8 cellular contexts compared by ENCODE assay signal in the genomic region with DNA sequence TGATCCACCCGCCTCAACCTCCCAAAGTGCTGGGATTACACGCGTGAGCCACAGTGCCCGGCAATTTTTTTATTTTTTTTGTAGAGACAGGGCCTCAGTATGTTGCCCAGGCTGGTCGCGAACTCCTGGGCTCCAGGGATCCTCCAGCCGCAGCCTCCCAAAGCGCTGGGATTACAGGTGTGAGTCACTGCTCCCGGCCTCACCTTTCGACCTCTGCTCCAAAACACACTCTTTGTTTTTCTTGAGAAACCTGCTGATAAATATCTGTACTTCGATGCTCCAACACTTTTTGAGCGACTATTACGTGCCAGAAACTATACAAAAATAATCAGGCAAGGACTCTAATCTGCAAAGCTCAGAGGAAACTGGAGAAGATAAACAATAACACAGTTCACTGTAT. TPM values are rescaled to one million over a fixed set of nuclear protein-coding genes. Genes with fewer than 3 reads are reported as not detected.
DNase-seq lines count a peak whose midpoint lies in the region; ATAC-seq, FAIRE-seq and TF ChIP-seq lines count a peak whose summit lies in the region.

No MANE protein-coding gene starts in this region.

- H3K4me3 Mint-ChIP-seq in activated T-cell treated with anti-CD3 and anti-CD28 coated beads, Interleukin-2, amount 50 U/mL, for 24 hours: peak overlapping the region; percentile 99
- H3K4me3 Mint-ChIP-seq in activated CD8-positive, alpha-beta T cell treated with anti-CD3 and anti-CD28 coated beads, Interleukin-2, amount 10 ng/mL, durations not matched to agents 7 days and 5 days: peak overlapping the region; percentile 98

- H3K27ac ChIP-seq in keratinocyte (ENCODE audit: control insufficient read depth, insufficient read depth, low read length) (peak overlapping the region; percentile 98), subcutaneous abdominal adipose tissue (ENCODE audit: low read depth, low read length) (no peak overlapping the region)

- H3K9me3 Mint-ChIP-seq in activated T-cell treated with anti-CD3 and anti-CD28 coated beads, Interleukin-2, amount 50 U/mL, for 24 hours: no peaks in the 10 kb centered on the region
- H3K9me3 Mint-ChIP-seq in activated CD8-positive, alpha-beta T cell treated with anti-CD3 and anti-CD28 coated beads, Interleukin-2, amount 10 ng/mL, durations not matched to agents 7 days and 5 days (ENCODE audit: insufficient read depth): no peaks in the 10 kb centered on the region

- peaks cover 5% of the 10 kb centered on the region in 2 experiments for H3K36me3 ChIP-seq in keratinocyte (ENCODE audit: control insufficient read depth in 2 of 2, extremely low read depth in 1 of 2, insufficient read depth in 2 of 2, low read length in 2 of 2)
- H3K36me3 ChIP-seq in subcutaneous abdominal adipose tissue (ENCODE audit: control insufficient read depth in 5 of 5, insufficient read depth in 5 of 5, low read length in 5 of 5): peaks cover 7 to 29% (median 18%) of the 10 kb centered on the region in 5 donors

- H3K27me3 ChIP-seq in keratinocyte (ENCODE audit: control insufficient read depth, extremely low read depth, insufficient read depth, low read length): no peaks in the 10 kb centered on the region
- no peaks in the 10 kb centered on the region for H3K27me3 ChIP-seq in subcutaneous abdominal adipose tissue (ENCODE audit: control insufficient read depth in 5 of 5, insufficient read depth in 4 of 5, low read length in 5 of 5)

- CTCF ChIA-PET in activated CD8-positive, alpha-beta T cell treated with anti-CD3 and anti-CD28 coated beads, Interleukin-2, amount 10 ng/mL, durations not matched to agents 7 days and 5 days (lab: Charles Lee): interaction anchor here (2.6 to 4.7 kb wide), 2 partner anchors 11 to 12 kb away, joined by 9 to 25 read pairs; a partner anchor contains a TSS

- H3K79me2 ChIP-seq in keratinocyte (ENCODE audit: control insufficient read depth, insufficient read depth, low read length): peaks cover 41% of the 10 kb centered on the region

- H3K4me1 ChIP-seq in keratinocyte (ENCODE audit: control insufficient read depth, extremely low read depth, insufficient read depth, low read length): peaks cover 10% of the 10 kb centered on the region
- H3K4me1 ChIP-seq in subcutaneous abdominal adipose tissue (ENCODE audit: control insufficient read depth in 5 of 5, insufficient read depth in 5 of 5, low read length in 5 of 5): peaks cover 4 to 17% (median 14%) of the 10 kb centered on the region in 5 donors

- no peaks in the 10 kb centered on the region for H3K9me1 ChIP-seq in keratinocyte (ENCODE audit: control insufficient read depth, extremely low read depth, insufficient read depth, low read length)

- H3K9ac ChIP-seq in keratinocyte (ENCODE audit: control insufficient read depth, extremely low read depth, insufficient read depth, low read length) (peak overlapping the region; percentile 100), subcutaneous abdominal adipose tissue (ENCODE audit: low read length in 5 of 5) (peak overlapping the region in 4 of 5 donors; percentile 74 to 97 (median 88))

- peak overlapping the region; percentile 91 for H3K4me2 ChIP-seq in keratinocyte (ENCODE audit: control insufficient read depth, extremely low read depth, insufficient read depth, low read depth, low read length)

- peak overlapping the region; percentile 99 for H3K27ac Mint-ChIP-seq in activated T-cell treated with anti-CD3 and anti-CD28 coated beads, Interleukin-2, amount 50 U/mL, for 24 hours
- peak overlapping the region; percentile 95 for H3K27ac Mint-ChIP-seq in activated CD8-positive, alpha-beta T cell treated with anti-CD3 and anti-CD28 coated beads, Interleukin-2, amount 10 ng/mL, durations not matched to agents 7 days and 5 days

- H3K4me1 Mint-ChIP-seq in activated T-cell treated with anti-CD3 and anti-CD28 coated beads, Interleukin-2, amount 50 U/mL, for 24 hours (ENCODE audit: low read depth): peaks cover 35% of the 10 kb centered on the region
- H3K4me1 Mint-ChIP-seq in activated CD8-positive, alpha-beta T cell treated with anti-CD3 and anti-CD28 coated beads, Interleukin-2, amount 10 ng/mL, durations not matched to agents 7 days and 5 days (ENCODE audit: low read depth): peaks cover 30% of the 10 kb centered on the region

- no peaks in the 10 kb centered on the region for H4K20me1 ChIP-seq in keratinocyte (ENCODE audit: control insufficient read depth, extremely low read depth, insufficient read depth, low read length)

- peaks cover 48% of the 10 kb centered on the region for H3K36me3 Mint-ChIP-seq in activated T-cell treated with anti-CD3 and anti-CD28 coated beads, Interleukin-2, amount 50 U/mL, for 24 hours (ENCODE audit: low read depth)
- peaks cover 20% of the 10 kb centered on the region for H3K36me3 Mint-ChIP-seq in activated CD8-positive, alpha-beta T cell treated with anti-CD3 and anti-CD28 coated beads, Interleukin-2, amount 10 ng/mL, durations not matched to agents 7 days and 5 days (ENCODE audit: low read depth)

- peak overlapping the region; percentile 78 to 91 (median 79) for H3K4me3 ChIP-seq in keratinocyte (ENCODE audit: control insufficient read depth in 2 of 3, extremely low read depth in 1 of 3, insufficient read depth in 2 of 3, low read depth in 1 of 3, low read length in 3 of 3)
- peak overlapping the region; percentile 83 to 98 (median 97) for H3K4me3 ChIP-seq in subcutaneous abdominal adipose tissue (ENCODE audit: low read depth in 1 of 5, low read length in 5 of 5)

- no peaks in the 10 kb centered on the region for H3K27me3 Mint-ChIP-seq in activated T-cell treated with anti-CD3 and anti-CD28 coated beads, Interleukin-2, amount 50 U/mL, for 24 hours
- no peaks in the 10 kb centered on the region for H3K27me3 Mint-ChIP-seq in activated CD8-positive, alpha-beta T cell treated with anti-CD3 and anti-CD28 coated beads, Interleukin-2, amount 10 ng/mL, durations not matched to agents 7 days and 5 days (ENCODE audit: low read depth)

- H3K9me3 ChIP-seq in keratinocyte (ENCODE audit: control insufficient read depth, low read depth, low read length): no peaks in the 10 kb centered on the region
- no peaks in the 10 kb centered on the region for H3K9me3 ChIP-seq in subcutaneous abdominal adipose tissue (ENCODE audit: control insufficient read depth in 5 of 5, low read length in 5 of 5)

- dilution Hi-C loops in keratinocyte (cut with MboI; ENCODE audit: extremely low pct_ligation_motif_present, low sequenced_read_pairs): no loop called here

- no peak for FAIRE-seq in keratinocyte (lab: Jason Lieb, UNC)

- no peak for ATAC-seq in activated CD8-positive, alpha-beta T cell treated with anti-CD3 and anti-CD28 coated beads, Interleukin-2, amount 10 ng/mL, durations not matched to agents 7 days and 5 days
- ATAC-seq in GM21360 (IDR thresholded peaks at IDR 0.05; ENCODE audit: unreplicated experiment) (no peak), HG03520 (IDR thresholded peaks at IDR 0.05; ENCODE audit: unreplicated experiment) (no peak)

- no peak overlapping the region for H2AFZ ChIP-seq in keratinocyte (ENCODE audit: control insufficient read depth, low read length)

- no peak for DNase-seq in activated T-cell treated with anti-CD3 and anti-CD28 coated beads, Interleukin-2, amount 50 U/mL, for 24 hours
- DNase-seq in activated T-cell treated with anti-CD3 and anti-CD28 coated beads for 4 hours (no peak), keratinocyte (ENCODE audit: low read depth, low spot score) (no peak), midbrain (lab: John Stamatoyannopoulos, UW) (no peak)
- DNase-seq in activated CD8-positive, alpha-beta T cell treated with anti-CD3 and anti-CD28 coated beads, Interleukin-2, amount 10 ng/mL, durations not matched to agents 7 days and 5 days: no peak

- no peak for TF ChIP-seq CTCF in keratinocyte (optimal IDR thresholded peaks at IDR 0.05 in 1 of 3, IDR thresholded peaks at IDR 0.05 in 1 of 3, conservative IDR thresholded peaks at IDR 0.05 in 1 of 3; ENCODE audit: extremely low read depth in 1 of 3, insufficient read depth in 2 of 3, low read length in 3 of 3)

- POLR2A ChIA-PET in activated CD8-positive, alpha-beta T cell treated with anti-CD3 and anti-CD28 coated beads, Interleukin-2, amount 10 ng/mL, durations not matched to agents 7 days and 5 days (lab: Charles Lee): interaction anchor here (1.1 to 5.8 kb wide), 2 partner anchors 12 to 51 kb away, joined by 4 to 134 read pairs; a partner anchor contains a TSS

RNA-seq across cellular contexts. Expression of a gene that starts 1.0 kb away (rescaled TPM):
- total RNA-seq in activated CD8-positive, alpha-beta T cell treated with anti-CD3 and anti-CD28 coated beads, Interleukin-2, amount 10 ng/mL, durations not matched to agents 7 days and 5 days: 10 to 100 TPM; 52.8 to 53.2 TPM
- polyA plus RNA-seq in keratinocyte: 26.7 to 31.1 TPM (median 27.1 TPM) in 3 replicates
- 6.6 TPM for polyA plus RNA-seq in keratinocyte (2011; ENCODE audit: low read depth)
- 15.3 and 31.0 TPM in 2 replicates for polyA plus RNA-seq in keratinocyte (2011; cell fraction: cytosol; rRNA removed)
- 35.2 and 38.8 TPM in 2 replicates for polyA plus RNA-seq in keratinocyte (2011; cell fraction: nucleus; rRNA removed)
- 14.5 and 21.7 TPM in 2 replicates for polyA plus RNA-seq in keratinocyte (2012; ENCODE audit: low replicate concordance)
- 30.1 to 43.1 TPM (median 33.9 TPM) in 3 replicates for polyA minus RNA-seq in keratinocyte
- polyA minus RNA-seq in keratinocyte (2011; cell fraction: cytosol; rRNA and poly(A)+ RNA removed): 15.5 TPM
- 27.0 and 50.7 TPM in 2 replicates for polyA minus RNA-seq in keratinocyte (2011; cell fraction: nucleus; rRNA and poly(A)+ RNA removed)

RNA-seq across cellular contexts. Expression of a gene that starts 11.2 kb away (rescaled TPM):
- total RNA-seq in activated CD8-positive, alpha-beta T cell treated with anti-CD3 and anti-CD28 coated beads, Interleukin-2, amount 10 ng/mL, durations not matched to agents 7 days and 5 days: 10 to 100 TPM; 77.5 TPM
- polyA plus RNA-seq in keratinocyte: 25.7 to 26.6 TPM (median 26.2 TPM) in 3 replicates
- polyA plus RNA-seq in keratinocyte (2011; ENCODE audit: low read depth): 18.4 TPM
- polyA plus RNA-seq in keratinocyte (2011; cell fraction: cytosol; rRNA removed): 12.7 and 17.8 TPM in 2 replicates
- polyA plus RNA-seq in keratinocyte (2011; cell fraction: nucleus; rRNA removed): 61.9 and 71.1 TPM in 2 replicates
- 17.9 and 26.9 TPM in 2 replicates for polyA plus RNA-seq in keratinocyte (2012; ENCODE audit: low replicate concordance)
- 43.2 to 66.1 TPM (median 52.3 TPM) in 3 replicates for polyA minus RNA-seq in keratinocyte
- 24.7 TPM for polyA minus RNA-seq in keratinocyte (2011; cell fraction: cytosol; rRNA and poly(A)+ RNA removed)
- polyA minus RNA-seq in keratinocyte (2011; cell fraction: nucleus; rRNA and poly(A)+ RNA removed): 55.0 and 98.7 TPM in 2 replicates

RNA-seq across cellular contexts. Expression of a gene that starts 48.6 kb away (rescaled TPM):
- total RNA-seq in activated CD8-positive, alpha-beta T cell treated with anti-CD3 and anti-CD28 coated beads, Interleukin-2, amount 10 ng/mL, durations not matched to agents 7 days and 5 days: 10 to 100 TPM; 11.2 to 11.8 TPM
- 3.5 to 5.8 TPM (median 4.9 TPM) in 3 replicates for polyA plus RNA-seq in keratinocyte
- 5.6 TPM for polyA plus RNA-seq in keratinocyte (2011; ENCODE audit: low read depth)
- 2.7 and 4.1 TPM in 2 replicates for polyA plus RNA-seq in keratinocyte (2011; cell fraction: cytosol; rRNA removed)
- 11.7 and 12.3 TPM in 2 replicates for polyA plus RNA-seq in keratinocyte (2011; cell fraction: nucleus; rRNA removed)
- polyA plus RNA-seq in keratinocyte (2012; ENCODE audit: low replicate concordance): 2.9 and 9.7 TPM in 2 replicates
- polyA minus RNA-seq in keratinocyte: 9.8 to 13.8 TPM (median 13.7 TPM) in 3 replicates
- polyA minus RNA-seq in keratinocyte (2011; cell fraction: cytosol; rRNA and poly(A)+ RNA removed): 3.5 TPM
- 11.4 and 18.5 TPM in 2 replicates for polyA minus RNA-seq in keratinocyte (2011; cell fraction: nucleus; rRNA and poly(A)+ RNA removed)
